17 cellular contexts compared by ENCODE assay signal in genomic region chr10:79324032-79324695, GRCh38. TPM values are rescaled to one million over a fixed set of nuclear protein-coding genes. Genes with fewer than 3 reads are reported as not detected.
DNase-seq lines count a peak whose midpoint lies in the region; ATAC-seq lines count a peak whose summit lies in the region.
"Had no signal": no experiment of that assay in that cellular context is flagged by ENCODE, and none has a peak within 500 bp of the region (broad histone marks: within the 10 kb centered on the region; RNA-seq: fewer than 3 reads in every experiment).

No MANE protein-coding gene starts in this region.

- no peak overlapping the region for H3K23ac ChIP-seq in mesenchymal stem cell (ENCODE audit: low read length in 2 of 2)

- POLR2A ChIA-PET in CD4-positive, alpha-beta memory T cell (lab: Charles Lee; ENCODE audit: partially characterized antibody) = interaction anchor here (0.9 to 5.5 kb wide), 9 partner anchors 8 to 255 kb away, joined by 3 to 54 read pairs (median 6); partner anchors contain the start of gene PPIF

- no peak overlapping the region for H3K14ac ChIP-seq in mesenchymal stem cell (ENCODE audit: low read length in 2 of 2)

- H2BK120ac ChIP-seq in mesenchymal stem cell (ENCODE audit: low read depth, low read length) = no peak overlapping the region

- CTCF ChIA-PET in CD4-positive, alpha-beta memory T cell (lab: Charles Lee; ENCODE audit: partially characterized antibody) = interaction anchor here (0.7 to 5.3 kb wide), 6 partner anchors 9 to 120 kb away, joined by 3 to 57 read pairs (median 5); partner anchors contain the start of gene PPIF

- H3K4me3 Mint-ChIP-seq in T-helper 2 cell treated with Interferon-gamma antibody and Interleukin-4, amounts not matched to agents 5 μg/mL and 100 μg/mL, for 36 hours = no peak overlapping the region
- H3K4me3 Mint-ChIP-seq in CD4-positive, alpha-beta memory T cell = peak overlapping the region in 1 of 8 donors; percentile 17
- no peak overlapping the region for H3K4me3 Mint-ChIP-seq in T-helper 17 cell
- H3K4me3 Mint-ChIP-seq: nephron progenitor cell had no signal

- no peaks in the 10 kb centered on the region for H3K36me3 ChIP-seq in CD4-positive, alpha-beta memory T cell (ENCODE audit: insufficient read depth, low read length)
- no peaks in the 10 kb centered on the region for H3K36me3 ChIP-seq in mesenchymal stem cell (ENCODE audit: control insufficient read depth in 1 of 2, insufficient read depth in 2 of 2, low read depth in 1 of 2, low read length in 2 of 2)
- H3K36me3 ChIP-seq: cardiac muscle cell had no signal

- no peak overlapping the region for H2BK5ac ChIP-seq in mesenchymal stem cell (ENCODE audit: low read depth, low read length, poor library complexity, severe bottlenecking)

- H3K4me1 ChIP-seq in CD4-positive, alpha-beta memory T cell (ENCODE audit: insufficient read depth, low read length) = peaks cover 75% of the 10 kb centered on the region
- peaks cover 24% of the 10 kb centered on the region for H3K4me1 ChIP-seq in mesenchymal stem cell (ENCODE audit: control insufficient read depth, insufficient read depth, low read depth, low read length)

- peak overlapping the region; percentile 98 for H3K27ac Mint-ChIP-seq in T-helper 2 cell treated with Interferon-gamma antibody and Interleukin-4, amounts not matched to agents 5 μg/mL and 100 μg/mL, for 36 hours
- H3K27ac Mint-ChIP-seq in CD4-positive, alpha-beta memory T cell = peak overlapping the region in 6 of 7 donors; percentile 3 to 98 (median 51)
- peak overlapping the region; percentile 97 for H3K27ac Mint-ChIP-seq in T-helper 17 cell

- H3K9me3 ChIP-seq in CD4-positive, alpha-beta memory T cell (ENCODE audit: control insufficient read depth in 1 of 2, low read length in 2 of 2) = no peaks in the 10 kb centered on the region
- H3K9me3 ChIP-seq in T-helper 17 cell (ENCODE audit: control insufficient read depth, low read length, poor library complexity, severe bottlenecking) (no peaks in the 10 kb centered on the region), mesenchymal stem cell (ENCODE audit: control insufficient read depth, low read length) (no peaks in the 10 kb centered on the region)
- H3K9me3 ChIP-seq: psoas muscle had no signal

- H2AFZ ChIP-seq in mesenchymal stem cell (ENCODE audit: low read depth, low read length) = no peak overlapping the region

- H2BK15ac ChIP-seq in mesenchymal stem cell (ENCODE audit: low read depth, poor library complexity, severe bottlenecking) = no peak overlapping the region

- peaks cover 55% of the 10 kb centered on the region for H3K4me1 Mint-ChIP-seq in T-helper 2 cell treated with Interferon-gamma antibody and Interleukin-4, amounts not matched to agents 5 μg/mL and 100 μg/mL, for 36 hours (ENCODE audit: low read depth)
- H3K4me1 Mint-ChIP-seq in CD4-positive, alpha-beta memory T cell = peaks cover 46 to 55% (median 52%) of the 10 kb centered on the region in 4 donors
- peaks cover 45% of the 10 kb centered on the region for H3K4me1 Mint-ChIP-seq in T-helper 17 cell

- peak overlapping the region; percentile 23 to 56 for H2BK12ac ChIP-seq in mesenchymal stem cell (ENCODE audit: low read length in 2 of 2)

- H3K27me3 ChIP-seq in CD4-positive, alpha-beta memory T cell (ENCODE audit: insufficient read depth, low read length) = no peaks in the 10 kb centered on the region
- no peaks in the 10 kb centered on the region for H3K27me3 ChIP-seq in mesenchymal stem cell (ENCODE audit: control insufficient read depth in 1 of 2, insufficient read depth in 1 of 2, low read length in 2 of 2)
- H3K27me3 ChIP-seq: cardiac muscle cell had no signal

- ATAC-seq in T-helper 17 cell (no peak), HG03432 (IDR thresholded peaks at IDR 0.05; ENCODE audit: unreplicated experiment) (no peak), GM21737 (IDR thresholded peaks at IDR 0.05; ENCODE audit: unreplicated experiment) (no peak)
- ATAC-seq: psoas muscle had no signal

- H3K79me1 ChIP-seq in mesenchymal stem cell (replicated peaks; ENCODE audit: low read length, poor library complexity, severe bottlenecking) = no peaks in the 10 kb centered on the region

- intact Hi-C loops in CD4-positive, alpha-beta memory T cell (cut with micrococcal nuclease) = loop anchor here (5.0 to 10.0 kb wide), 3 partner anchors 123 to 1289 kb away; partner anchors contain the start of genes RPS24, ZCCHC24 and ZMIZ1

- no peak overlapping the region for H3K4me2 ChIP-seq in mesenchymal stem cell (ENCODE audit: low read length, poor library complexity, severe bottlenecking)

- peak overlapping the region; percentile 7 for H3K9ac ChIP-seq in mesenchymal stem cell (ENCODE audit: low read length)

- H3K36me3 Mint-ChIP-seq in T-helper 2 cell treated with Interferon-gamma antibody and Interleukin-4, amounts not matched to agents 5 μg/mL and 100 μg/mL, for 36 hours (ENCODE audit: low read depth) = peaks cover 5% of the 10 kb centered on the region
- H3K36me3 Mint-ChIP-seq in CD4-positive, alpha-beta memory T cell = no peaks in the 10 kb centered on the region
- no peaks in the 10 kb centered on the region for H3K36me3 Mint-ChIP-seq in T-helper 17 cell (ENCODE audit: low read depth)

- no peak for DNase-seq in T-helper 2 cell treated with Interferon-gamma antibody and Interleukin-4, amounts not matched to agents 5 μg/mL and 100 μg/mL, for 36 hours (ENCODE audit: low spot score)
- DNase-seq in T-helper 2 cell (no peak), T-helper 17 cell (no peak), mesenchymal stem cell (no peak), MV-4-11 (lab: John Stamatoyannopoulos, UW) (no peak)
- no peak for DNase-seq in CD4-positive, alpha-beta memory T cell
- DNase-seq: foreskin melanocyte; mesendoderm; NCI-H146; NCI-H226; nephron progenitor cell; psoas muscle; stimulated activated CD4-positive, alpha-beta T cell treated with anti-CD3 and anti-CD28 coated beads, Interleukin-4, amount 100 ng/mL, for 1 hour had no signal

- H3K9me3 Mint-ChIP-seq in T-helper 2 cell treated with Interferon-gamma antibody and Interleukin-4, amounts not matched to agents 5 μg/mL and 100 μg/mL, for 36 hours = peaks cover 10% of the 10 kb centered on the region
- H3K9me3 Mint-ChIP-seq in CD4-positive, alpha-beta memory T cell = no peaks in the 10 kb centered on the region

- no peak overlapping the region for H4K8ac ChIP-seq in mesenchymal stem cell (ENCODE audit: low read length)

- H4K91ac ChIP-seq in mesenchymal stem cell (ENCODE audit: low read length) = no peak overlapping the region

- H2AK5ac ChIP-seq in mesenchymal stem cell (ENCODE audit: low read length, severe bottlenecking) = no peak overlapping the region

- peak overlapping the region; percentile 37 to 60 for H3K4ac ChIP-seq in mesenchymal stem cell (ENCODE audit: low read depth in 1 of 2, low read length in 2 of 2)

- peak overlapping the region; percentile 37 for H3K27ac ChIP-seq in CD4-positive, alpha-beta memory T cell (ENCODE audit: low read depth, low read length)
- H3K27ac ChIP-seq in mesenchymal stem cell (ENCODE audit: low read length, poor library complexity, severe bottlenecking) = no peak overlapping the region
- H3K27ac ChIP-seq: cardiac muscle cell, psoas muscle had no signal

- 93% methylated on average over 9 of the region's 10 CpGs for WGBS in mesenchymal stem cell

- peak overlapping the region in 1 of 2 donors; percentile 4 for H3K4me3 ChIP-seq in CD4-positive, alpha-beta memory T cell (ENCODE audit: low read length in 2 of 2)
- H3K4me3 ChIP-seq in mesenchymal stem cell (ENCODE audit: insufficient read depth in 1 of 2, low read depth in 1 of 2, low read length in 2 of 2) = no peak overlapping the region
- H3K4me3 ChIP-seq: cardiac muscle cell, psoas muscle, skin epidermis had no signal

- H3K27me3 Mint-ChIP-seq in T-helper 2 cell treated with Interferon-gamma antibody and Interleukin-4, amounts not matched to agents 5 μg/mL and 100 μg/mL, for 36 hours (ENCODE audit: low read depth) = no peaks in the 10 kb centered on the region
- no peaks in the 10 kb centered on the region for H3K27me3 Mint-ChIP-seq in CD4-positive, alpha-beta memory T cell
- H3K27me3 Mint-ChIP-seq in T-helper 17 cell = no peaks in the 10 kb centered on the region

- H3K18ac ChIP-seq in mesenchymal stem cell (ENCODE audit: low read depth in 1 of 2, low read length in 2 of 2) = peak overlapping the region in 1 of 2 experiments; percentile 46

RNA-seq across cellular contexts. Expression of gene PPIF, which starts 23.1 kb away (rescaled TPM):
- total RNA-seq in CD4-positive, alpha-beta memory T cell = 10 to 100 TPM; 26.3 to 33.7 TPM
- 10 to 100 TPM; 10.6 to 13.1 TPM for polyA plus RNA-seq in CD4-positive, alpha-beta memory T cell
- 10 to 100 TPM; 59.4 to 82.3 TPM for total RNA-seq in T-helper 17 cell
- 49.4 TPM for polyA plus RNA-seq in mesenchymal stem cell (2013, experiment 1 of 2)
- 50.7 TPM for polyA plus RNA-seq in mesenchymal stem cell (2013, experiment 2 of 2)
